Comparison of ENCODE assay signal across 8 cellular contexts in the genomic region with DNA sequence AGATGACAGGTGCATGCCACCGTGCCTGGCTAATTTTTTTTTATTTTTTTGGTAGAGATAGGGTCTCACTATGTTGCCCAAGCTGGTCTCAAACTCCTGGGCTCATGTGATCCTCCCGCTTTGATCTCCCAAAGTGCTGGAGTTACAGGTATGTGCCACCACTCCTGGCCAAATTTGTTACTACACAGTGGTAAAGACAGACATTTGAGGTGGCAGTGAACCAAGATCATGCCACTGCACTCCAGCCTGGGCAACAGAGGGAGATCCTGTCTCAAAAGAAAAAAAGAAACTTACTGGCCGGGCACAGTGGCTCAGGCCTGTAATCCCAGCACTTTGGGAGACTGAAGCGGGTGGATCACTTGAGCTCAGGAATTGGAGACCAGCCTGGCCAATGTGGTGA. TPM values are rescaled to one million over a fixed set of nuclear protein-coding genes. Genes with fewer than 3 reads are reported as not detected.
DNase-seq lines count a peak whose midpoint lies in the region; ATAC-seq, FAIRE-seq and TF ChIP-seq lines count a peak whose summit lies in the region.
"Not testable (repeated sequence)": the region's sequence is repeated elsewhere in the genome, so short reads cannot be mapped to it uniquely, and the experiment has no call there.

No MANE protein-coding gene starts in this region.

- BruUV-seq in PC-9 (replicated peaks; lab: Mats Ljungman, UMichigan), result not testable (repeated sequence)

- peaks cover 14% of the 10 kb centered on the region for H4K20me1 ChIP-seq in PC-9 (ENCODE audit: insufficient read depth)

- ATAC-seq in A549, WTC11: not testable (repeated sequence)

- not testable (repeated sequence) for H3K9me2 ChIP-seq in PC-9 (ENCODE audit: insufficient read depth)

- H3K36me3 ChIP-seq in PC-9 (ENCODE audit: low read depth), result peaks cover 21% of the 10 kb centered on the region
- H3K36me3 ChIP-seq in thyroid gland, result not testable (repeated sequence)

- CTCF ChIA-PET in A549 (lab: Yijun Ruan, JAX), result interaction anchor here (1.1 to 18.6 kb wide), 3 partner anchors 8 to 27 kb away, joined by 3 to 160 read pairs (median 17); partner anchors contain the start of gene NOB1
- CTCF ChIA-PET in PC-9 (lab: Charles Lee), result not testable (repeated sequence)
- CTCF ChIA-PET in WTC11 (lab: Charles Lee), result interaction anchor here (1.3 to 5.5 kb wide), 2 partner anchors 20 to 25 kb away, joined by 5 to 31 read pairs; partner anchors contain the start of gene NOB1

- H3K4me3 ChIP-seq in A549; thyroid gland (replicated peaks in 1 of 3): not testable (repeated sequence)
- peak overlapping the region; percentile 99; the same call in 1 of the 2 replicates for H3K4me3 ChIP-seq in PC-9

- not testable (repeated sequence) for H2AFZ ChIP-seq in PC-9

- H3K4me1 Mint-ChIP-seq in HFFc6 (ENCODE audit: low read depth), result peaks cover 37% of the 10 kb centered on the region
- peaks cover 38% of the 10 kb centered on the region for H3K4me1 Mint-ChIP-seq in WTC11
- H3K4me1 Mint-ChIP-seq in chondrocyte (ENCODE audit: low read depth), result peaks cover 42% of the 10 kb centered on the region
- H3K4me1 Mint-ChIP-seq in osteocyte (ENCODE audit: unreplicated experiment), result peaks cover 33% of the 10 kb centered on the region

- POLR2A ChIA-PET in A549 (lab: Yijun Ruan, JAX); PC-9 (lab: Charles Lee; ENCODE audit: unreplicated experiment); WTC11 (lab: Charles Lee): not testable (repeated sequence)

- intact Hi-C loops in PC-9 (cut with micrococcal nuclease; ENCODE audit: unreplicated experiment); thyroid gland (cut with DNase I): not testable (repeated sequence)

- H3K4me1 ChIP-seq in A549, result peaks cover 19% of the 10 kb centered on the region
- H3K4me1 ChIP-seq in PC-9 (replicated peaks; ENCODE audit: insufficient read depth), result peaks cover 23% of the 10 kb centered on the region
- H3K4me1 ChIP-seq in thyroid gland, result peaks cover 38 to 41% of the 10 kb centered on the region in 2 donors

- 96% methylated on average over 4 of the region's 4 CpGs for whole genome bisulfite sequencing in A549 (ENCODE audit: missing lambda C conversion rate)
- WGBS in thyroid gland, 2 donors, result 90 to 95% methylated on average over 4 of the region's 4 CpGs

- not testable (repeated sequence) for TF ChIP-seq EP300 in A549 (IDR thresholded peaks at IDR 0.05)

- not testable (repeated sequence) for H3K4me3 Mint-ChIP-seq in HFFc6; WTC11; chondrocyte (ENCODE audit: unreplicated experiment); osteocyte (ENCODE audit: unreplicated experiment)

- H3F3A ChIP-seq in PC-9 (ENCODE audit: insufficient read depth, low read depth), result peaks cover 44% of the 10 kb centered on the region

- TF ChIP-seq CTCF in A549 (IDR thresholded peaks at IDR 0.05); C4-2B (conservative IDR thresholded peaks at IDR 0.05); HFFc6 (IDR thresholded peaks at IDR 0.05); PC-9 (conservative IDR thresholded peaks at IDR 0.05); WTC11 (IDR thresholded peaks at IDR 0.05); chondrocyte (IDR thresholded peaks at IDR 0.05); osteocyte (IDR thresholded peaks at IDR 0.05); thyroid gland (IDR thresholded peaks at IDR 0.05): not testable (repeated sequence)

- TF ChIP-seq RAD21 in A549 (conservative IDR thresholded peaks at IDR 0.05 in 1 of 2, IDR thresholded peaks at IDR 0.05 in 1 of 2), result not testable (repeated sequence)

- not testable (repeated sequence) for FAIRE-seq in A549 (lab: Jason Lieb, UNC)

- DNase-seq in A549 (ENCODE audit: low read depth in 1 of 2, low spot score in 1 of 2); HFFc6; PC-9; WTC11 (ENCODE audit: low spot score); osteocyte (ENCODE audit: extremely low spot score, unreplicated experiment): not testable (repeated sequence)
- peak; percentile 20 for DNase-seq in chondrocyte (ENCODE audit: low spot score)
- peak in 1 of 2 donors; percentile 22 for DNase-seq in thyroid gland

- H3K4me2 ChIP-seq in A549, result peak overlapping the region; percentile 94
- peak overlapping the region; percentile 85 for H3K4me2 ChIP-seq in PC-9

- peaks cover 31% of the 10 kb centered on the region for H3K9me3 Mint-ChIP-seq in HFFc6
- H3K9me3 Mint-ChIP-seq in WTC11; chondrocyte (ENCODE audit: low read depth); osteocyte (ENCODE audit: unreplicated experiment): not testable (repeated sequence)

- peaks cover 29% of the 10 kb centered on the region for H3K36me3 Mint-ChIP-seq in HFFc6 (ENCODE audit: low read depth)
- not testable (repeated sequence) for H3K36me3 Mint-ChIP-seq in WTC11; chondrocyte (ENCODE audit: low read depth); osteocyte (ENCODE audit: unreplicated experiment)

- H3K27me3 ChIP-seq in PC-9 (ENCODE audit: insufficient read depth, low read depth); thyroid gland: not testable (repeated sequence)

- TF ChIP-seq POLR2A in A549 (IDR thresholded peaks at IDR 0.05; ENCODE audit: low read length); thyroid gland (IDR thresholded peaks at IDR 0.05): not testable (repeated sequence)

- H3K27ac Mint-ChIP-seq in HFFc6 (peak overlapping the region; percentile 53; the same call in 1 of the 2 replicates), chondrocyte (ENCODE audit: unreplicated experiment) (peak overlapping the region; percentile 51), osteocyte (ENCODE audit: unreplicated experiment) (peak overlapping the region; percentile 34)
- not testable (repeated sequence) for H3K27ac Mint-ChIP-seq in WTC11

- not testable (repeated sequence) for H3K9me3 ChIP-seq in A549; PC-9 (ENCODE audit: insufficient read depth, low read depth); thyroid gland

- H3K79me2 ChIP-seq in PC-9 (ENCODE audit: low read depth), result peaks cover 68% of the 10 kb centered on the region

- peaks cover 44% of the 10 kb centered on the region for H3K27me3 Mint-ChIP-seq in HFFc6 (ENCODE audit: insufficient read depth)
- not testable (repeated sequence) for H3K27me3 Mint-ChIP-seq in WTC11 (ENCODE audit: low read depth); chondrocyte (ENCODE audit: low read depth); osteocyte (ENCODE audit: unreplicated experiment)

- peak overlapping the region; percentile 95 to 99 for H3K27ac ChIP-seq in A549
- peak overlapping the region; percentile 96; the same call in 1 of the 2 replicates for H3K27ac ChIP-seq in C4-2B
- peak overlapping the region; percentile 100 for H3K27ac ChIP-seq in PC-9
- peak overlapping the region in 2 of 3 donors; percentile 89 to 92 for H3K27ac ChIP-seq in thyroid gland

TF ChIP-seq in A549, 52 proteins besides CTCF, POLR2A, EP300 and RAD21:
- peak; percentile 51 for TF ChIP-seq ZFP36 (IDR thresholded peaks at IDR 0.05; ENCODE audit: borderline replicate concordance, partially characterized antibody)

TF ChIP-seq in WTC11, 78 proteins besides CTCF, POLR2A, EP300 and RAD21:
- peak; percentile 92 for TF ChIP-seq ZNF121 (CRISPR knock-in tag; IDR thresholded peaks at IDR 0.05)
TF ChIP-seq in WTC11: peak in this region for 1; not testable (repeated sequence) for 77.

RNA-seq across cellular contexts. Expression of gene NQO1, which starts 2.7 kb away (rescaled TPM):
- polyA plus RNA-seq in A549 (2011; rRNA removed), result 1,834 and 2,226 TPM in 2 replicates
- 1,879 and 2,170 TPM in 2 replicates for polyA plus RNA-seq in A549 (2012; cell fraction: cytosol; rRNA removed)
- polyA plus RNA-seq in A549 (2012; cell fraction: nucleus; rRNA removed), result 1,128 and 1,581 TPM in 2 replicates
- 2,775 to 2,908 TPM (median 2,777 TPM) in 3 replicates for polyA plus RNA-seq in A549 (2017; fragmentation: RNase III; extraction: RNeasy Plus Mini Kit Qiagen cat#74134 plus additional on column Dnase treatment)
- polyA minus RNA-seq in A549 (2011; rRNA and poly(A)+ RNA removed), result 822 and 1,005 TPM in 2 replicates
- total RNA-seq in HFFc6 (2021; fragmentation: NEBNext Ultra II Directional; extraction: Animal tissue kit (Norgen Biotek cat#: 25700)), result 100 to 1,000 TPM; 248 to 801 (median 737) TPM
- total RNA-seq in PC-9 (2021), result 837 and 853 TPM in 2 replicates
- total RNA-seq in WTC11 (2021), result 32.6 to 38.9 TPM (median 34.7 TPM) in 3 replicates
- 64.3 to 345 TPM (median 68.8 TPM) in 3 replicates for total RNA-seq in chondrocyte
- total RNA-seq in osteocyte, result 389 and 470 TPM in 2 replicates
- 1,000 to 10,000 TPM in 1 of 4 donors, 100 to 1,000 TPM in 3; 321 to 1,811 (median 577) TPM for total RNA-seq in thyroid gland

RNA-seq across cellular contexts. Expression of gene NOB1, which starts 25.7 kb away (rescaled TPM):
- polyA plus RNA-seq in A549 (2011; rRNA removed) (120 and 134 TPM in 2 replicates), A549 (2017; fragmentation: RNase III; extraction: RNeasy Plus Mini Kit Qiagen cat#74134 plus additional on column Dnase treatment) (111 to 123 TPM (median 116 TPM) in 3 replicates)
- 164 and 165 TPM in 2 replicates for polyA plus RNA-seq in A549 (2012; cell fraction: cytosol; rRNA removed)
- polyA plus RNA-seq in A549 (2012; cell fraction: nucleus; rRNA removed), result 135 and 142 TPM in 2 replicates
- 93.6 and 122 TPM in 2 replicates for polyA minus RNA-seq in A549 (2011; rRNA and poly(A)+ RNA removed)
- 10 to 100 TPM; 52.3 to 59.3 (median 55.2) TPM for total RNA-seq in HFFc6 (2021; fragmentation: NEBNext Ultra II Directional; extraction: Animal tissue kit (Norgen Biotek cat#: 25700))
- total RNA-seq in PC-9 (2021) (66.9 and 93.2 TPM in 2 replicates), WTC11 (2021) (80.3 to 88.0 TPM (median 81.7 TPM) in 3 replicates), chondrocyte (23.9 to 25.7 TPM (median 25.3 TPM) in 3 replicates), osteocyte (41.9 and 43.3 TPM in 2 replicates), thyroid gland (10 to 100 TPM; 37.4 to 51.2 (median 43.1) TPM)

RNA-seq across cellular contexts. Expression of gene WWP2, which starts 33.1 kb away (rescaled TPM):
- polyA plus RNA-seq in A549 (2011; rRNA removed) (15.5 and 16.1 TPM in 2 replicates), A549 (2017; fragmentation: RNase III; extraction: RNeasy Plus Mini Kit Qiagen cat#74134 plus additional on column Dnase treatment) (16.2 to 17.6 TPM (median 16.9 TPM) in 3 replicates)
- polyA plus RNA-seq in A549 (2012; cell fraction: cytosol; rRNA removed), result 12.5 and 15.3 TPM in 2 replicates
- polyA plus RNA-seq in A549 (2012; cell fraction: nucleus; rRNA removed), result 35.6 and 38.2 TPM in 2 replicates
- polyA minus RNA-seq in A549 (2011; rRNA and poly(A)+ RNA removed), result 18.9 and 27.5 TPM in 2 replicates
- 10 to 100 TPM; 24.6 to 33.9 (median 30.5) TPM for total RNA-seq in HFFc6 (2021; fragmentation: NEBNext Ultra II Directional; extraction: Animal tissue kit (Norgen Biotek cat#: 25700))
- total RNA-seq in PC-9 (2021) (38.8 and 46.4 TPM in 2 replicates), WTC11 (2021) (37.9 to 39.1 TPM (median 39.0 TPM) in 3 replicates), chondrocyte (37.9 to 41.2 TPM (median 39.9 TPM) in 3 replicates), osteocyte (36.2 and 38.2 TPM in 2 replicates), thyroid gland (10 to 100 TPM; 35.9 to 72.1 (median 47.7) TPM)
